Comparison of ENCODE assay signal across 30 cellular contexts in the genomic region with DNA sequence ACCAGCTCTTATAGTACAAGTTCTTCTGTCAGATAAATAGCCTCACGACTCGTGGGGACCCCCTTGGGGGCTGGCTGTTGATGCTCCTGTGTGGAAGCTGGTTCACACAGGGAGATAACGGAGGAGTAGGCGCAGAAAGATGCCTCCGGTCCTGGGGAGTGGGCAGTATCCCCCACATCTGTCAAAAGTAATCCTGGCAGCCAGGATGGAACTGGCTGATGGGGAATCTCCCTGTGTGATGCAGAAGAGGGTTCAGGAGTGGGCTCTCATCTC.
"Had no signal": no experiment of that assay in that cellular context is flagged by ENCODE, and none has a peak within 500 bp of the region (broad histone marks: within the 10 kb centered on the region; RNA-seq: fewer than 3 reads in every experiment).

No MANE protein-coding gene starts in this region.

- H3K4me3 Mint-ChIP-seq: immature natural killer cell; mesothelial cell of epicardium; natural killer cell; nephron progenitor cell; neural progenitor cell; stimulated activated naive B cell treated with anti-CD40 and anti-IgM and Interleukin-4, amounts not matched to agents 10 μg/mL and 1 μg/mL and 100 μg/mL, for 72 hours had no signal

- H3K4me3 ChIP-seq: left lung, lower lobe of right lung, neural progenitor cell, ovary, right atrium auricular region, right lobe of liver, smooth muscle cell, stomach, testis, thyroid gland, uterus had no signal

- H3K4me1 Mint-ChIP-seq: immature natural killer cell; mesothelial cell of epicardium; naive B cell; natural killer cell; stimulated activated naive B cell treated with anti-CD40 and anti-IgM and Interleukin-4, amounts not matched to agents 10 μg/mL and 1 μg/mL and 100 μg/mL, for 72 hours had no signal

- H3K36me3 Mint-ChIP-seq: immature natural killer cell; mesothelial cell of epicardium; natural killer cell; neural progenitor cell; stimulated activated naive B cell treated with anti-CD40 and anti-IgM and Interleukin-4, amounts not matched to agents 10 μg/mL and 1 μg/mL and 100 μg/mL, for 72 hours had no signal

- H3K9ac ChIP-seq: neural progenitor cell had no signal

- ATAC-seq: left colon; left lung; lower lobe of right lung; natural killer cell; stimulated activated naive B cell treated with anti-CD40 and anti-IgM and Interleukin-4, amounts not matched to agents 10 μg/mL and 1 μg/mL and 100 μg/mL, for 72 hours; stimulated activated naive CD8-positive, alpha-beta T cell treated with anti-CD3 and anti-CD28 coated beads, Interleukin-15, Interleukin-2, amounts not matched to agents 100 U/mL and 50 U/mL, for 24 hours had no signal

- H3K27ac ChIP-seq: left lung, lower lobe of right lung, neural progenitor cell, neutrophil, ovary, right atrium auricular region, right lobe of liver, stomach, testis, thyroid gland, uterus had no signal

- H3K9me3 ChIP-seq: left lung, lower lobe of right lung, neutrophil, ovary, right atrium auricular region, right lobe of liver, stomach, testis, thyroid gland, uterus had no signal

- H3K27me3 ChIP-seq: ovary, right atrium auricular region, right lobe of liver, testis, thyroid gland, uterus had no signal

- H3K9me3 Mint-ChIP-seq: mesothelial cell of epicardium; natural killer cell; stimulated activated naive B cell treated with anti-CD40 and anti-IgM and Interleukin-4, amounts not matched to agents 10 μg/mL and 1 μg/mL and 100 μg/mL, for 72 hours had no signal

- H3K4me1 ChIP-seq: left lung, lower lobe of right lung, neural progenitor cell, right atrium auricular region, right lobe of liver, stomach, testis, thyroid gland, uterus had no signal

- H3K27ac Mint-ChIP-seq: immature natural killer cell; mesothelial cell of epicardium; natural killer cell; nephron progenitor cell; neural progenitor cell; progenitor cell of endocrine pancreas; stimulated activated naive B cell treated with anti-CD40 and anti-IgM and Interleukin-4, amounts not matched to agents 10 μg/mL and 1 μg/mL and 100 μg/mL, for 72 hours had no signal

- H3K36me3 ChIP-seq: left lung, lower lobe of right lung, neural progenitor cell, neutrophil, ovary, right atrium auricular region, right lobe of liver, stomach, thyroid gland, uterus had no signal

- DNase-seq: hypothalamus; immature natural killer cell; kidney; left colon; left lung; lower lobe of right lung; mesendoderm; naive B cell; natural killer cell; nephron progenitor cell; occipital lobe; ovary; right lobe of liver; stimulated activated CD4-positive, alpha-beta T cell treated with anti-CD3 and anti-CD28 coated beads, Interleukin-12 subunit alpha, Interleukin-12 subunit beta, amount 100 ng/mL, for 4 hours; stimulated activated CD4-positive, alpha-beta T cell treated with anti-CD3 and anti-CD28 coated beads, Interleukin-15, amount 100 ng/mL, for 24 hours; stimulated activated CD4-positive, alpha-beta T cell treated with anti-CD3 and anti-CD28 coated beads, Interleukin-2, amount 100 ng/mL, for 24 hours; stimulated activated CD4-positive, alpha-beta T cell treated with anti-CD3 and anti-CD28 coated beads, Interleukin-4, amount 100 ng/mL, for 1 hour; stimulated activated naive B cell treated with anti-CD40 and anti-IgM and Interleukin-4, amounts not matched to agents 10 μg/mL and 1 μg/mL and 100 μg/mL, for 72 hours; stimulated activated naive CD8-positive, alpha-beta T cell treated with anti-CD3 and anti-CD28 coated beads, Interleukin-15, Interleukin-2, amounts not matched to agents 100 U/mL and 50 U/mL, for 24 hours; stomach; testis; thyroid gland; trophoblast cell; uterus had no signal
